ENCODE assay signal across 2 cellular contexts in the genomic region with DNA sequence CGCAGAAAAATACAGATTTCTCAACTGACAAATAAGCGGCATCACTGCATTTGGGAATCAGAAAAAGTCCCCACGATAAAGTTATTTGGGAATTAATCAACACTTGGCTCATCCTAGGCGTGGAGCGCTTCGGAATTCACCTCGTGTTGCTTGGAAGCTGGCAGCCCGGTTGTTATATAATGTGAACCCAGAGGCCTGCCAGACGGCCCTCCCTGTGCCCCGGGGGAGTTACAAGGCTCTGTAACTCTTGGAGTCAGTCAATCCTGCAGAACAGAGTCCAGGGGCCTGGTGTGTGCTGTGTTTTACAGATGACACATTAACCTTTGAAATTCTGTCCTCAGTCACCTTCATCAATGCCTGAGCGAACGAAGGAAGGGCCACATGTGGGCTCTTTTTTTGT.
TF ChIP-seq lines count a peak whose summit lies in the region.

No MANE protein-coding gene starts in this region.

TF ChIP-seq in SK-N-SH, 30 proteins besides CTCF, POLR2A, EP300 and RAD21 (continued from another document):
- TF ChIP-seq, protein P1, sequence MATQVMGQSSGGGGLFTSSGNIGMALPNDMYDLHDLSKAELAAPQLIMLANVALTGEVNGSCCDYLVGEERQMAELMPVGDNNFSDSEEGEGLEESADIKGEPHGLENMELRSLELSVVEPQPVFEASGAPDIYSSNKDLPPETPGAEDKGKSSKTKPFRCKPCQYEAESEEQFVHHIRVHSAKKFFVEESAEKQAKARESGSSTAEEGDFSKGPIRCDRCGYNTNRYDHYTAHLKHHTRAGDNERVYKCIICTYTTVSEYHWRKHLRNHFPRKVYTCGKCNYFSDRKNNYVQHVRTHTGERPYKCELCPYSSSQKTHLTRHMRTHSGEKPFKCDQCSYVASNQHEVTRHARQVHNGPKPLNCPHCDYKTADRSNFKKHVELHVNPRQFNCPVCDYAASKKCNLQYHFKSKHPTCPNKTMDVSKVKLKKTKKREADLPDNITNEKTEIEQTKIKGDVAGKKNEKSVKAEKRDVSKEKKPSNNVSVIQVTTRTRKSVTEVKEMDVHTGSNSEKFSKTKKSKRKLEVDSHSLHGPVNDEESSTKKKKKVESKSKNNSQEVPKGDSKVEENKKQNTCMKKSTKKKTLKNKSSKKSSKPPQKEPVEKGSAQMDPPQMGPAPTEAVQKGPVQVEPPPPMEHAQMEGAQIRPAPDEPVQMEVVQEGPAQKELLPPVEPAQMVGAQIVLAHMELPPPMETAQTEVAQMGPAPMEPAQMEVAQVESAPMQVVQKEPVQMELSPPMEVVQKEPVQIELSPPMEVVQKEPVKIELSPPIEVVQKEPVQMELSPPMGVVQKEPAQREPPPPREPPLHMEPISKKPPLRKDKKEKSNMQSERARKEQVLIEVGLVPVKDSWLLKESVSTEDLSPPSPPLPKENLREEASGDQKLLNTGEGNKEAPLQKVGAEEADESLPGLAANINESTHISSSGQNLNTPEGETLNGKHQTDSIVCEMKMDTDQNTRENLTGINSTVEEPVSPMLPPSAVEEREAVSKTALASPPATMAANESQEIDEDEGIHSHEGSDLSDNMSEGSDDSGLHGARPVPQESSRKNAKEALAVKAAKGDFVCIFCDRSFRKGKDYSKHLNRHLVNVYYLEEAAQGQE (IDR thresholded peaks at IDR 0.05; ENCODE audit: low read depth, low read length): no peak
- no peak for TF ChIP-seq CHD2 (IDR thresholded peaks at IDR 0.05; ENCODE audit: low read length, partially characterized antibody)
- TF ChIP-seq, protein P2, sequence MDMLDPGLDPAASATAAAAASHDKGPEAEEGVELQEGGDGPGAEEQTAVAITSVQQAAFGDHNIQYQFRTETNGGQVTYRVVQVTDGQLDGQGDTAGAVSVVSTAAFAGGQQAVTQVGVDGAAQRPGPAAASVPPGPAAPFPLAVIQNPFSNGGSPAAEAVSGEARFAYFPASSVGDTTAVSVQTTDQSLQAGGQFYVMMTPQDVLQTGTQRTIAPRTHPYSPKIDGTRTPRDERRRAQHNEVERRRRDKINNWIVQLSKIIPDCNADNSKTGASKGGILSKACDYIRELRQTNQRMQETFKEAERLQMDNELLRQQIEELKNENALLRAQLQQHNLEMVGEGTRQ (IDR thresholded peaks at IDR 0.05; ENCODE audit: borderline replicate concordance, low read depth, low read length): no peak
- TF ChIP-seq FOSL2 (IDR thresholded peaks at IDR 0.05; ENCODE audit: borderline replicate concordance, low read depth): no peak
- 0 out of 2 replicates have a peak, but pooled peaks have one; percentile 14 for TF ChIP-seq RCOR1 (IDR thresholded peaks at IDR 0.05; ENCODE audit: low read length)
- TF ChIP-seq, protein P3, sequence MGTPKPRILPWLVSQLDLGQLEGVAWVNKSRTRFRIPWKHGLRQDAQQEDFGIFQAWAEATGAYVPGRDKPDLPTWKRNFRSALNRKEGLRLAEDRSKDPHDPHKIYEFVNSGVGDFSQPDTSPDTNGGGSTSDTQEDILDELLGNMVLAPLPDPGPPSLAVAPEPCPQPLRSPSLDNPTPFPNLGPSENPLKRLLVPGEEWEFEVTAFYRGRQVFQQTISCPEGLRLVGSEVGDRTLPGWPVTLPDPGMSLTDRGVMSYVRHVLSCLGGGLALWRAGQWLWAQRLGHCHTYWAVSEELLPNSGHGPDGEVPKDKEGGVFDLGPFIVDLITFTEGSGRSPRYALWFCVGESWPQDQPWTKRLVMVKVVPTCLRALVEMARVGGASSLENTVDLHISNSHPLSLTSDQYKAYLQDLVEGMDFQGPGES (IDR thresholded peaks at IDR 0.05; ENCODE audit: low read depth, low read length): no peak
- TF ChIP-seq FOXM1 (IDR thresholded peaks at IDR 0.05; ENCODE audit: low read depth): no peak
- 0 out of 2 replicates have a peak, but pooled peaks have one; percentile 68 for TF ChIP-seq FOXJ3 (CRISPR knock-in tag; IDR thresholded peaks at IDR 0.05)
- TF ChIP-seq TEAD4 (IDR thresholded peaks at IDR 0.05; ENCODE audit: borderline replicate concordance, insufficient read depth): no peak
- no peak for TF ChIP-seq ELF1 (IDR thresholded peaks at IDR 0.05)
- peak; percentile 11; the same call in 1 of the 2 replicates for TF ChIP-seq GATA2 (CRISPR knock-in tag; IDR thresholded peaks at IDR 0.05)
- no peak for TF ChIP-seq YY1 (IDR thresholded peaks at IDR 0.05; ENCODE audit: low read depth)
- no peak for TF ChIP-seq SMC3 (IDR thresholded peaks at IDR 0.05; ENCODE audit: low read depth, low read length)
- TF ChIP-seq TCF12 (IDR thresholded peaks at IDR 0.05): no peak
- TF ChIP-seq SIN3A (IDR thresholded peaks at IDR 0.05; ENCODE audit: borderline replicate concordance, low read depth, low read length): no peak
- TF ChIP-seq, protein P4, sequence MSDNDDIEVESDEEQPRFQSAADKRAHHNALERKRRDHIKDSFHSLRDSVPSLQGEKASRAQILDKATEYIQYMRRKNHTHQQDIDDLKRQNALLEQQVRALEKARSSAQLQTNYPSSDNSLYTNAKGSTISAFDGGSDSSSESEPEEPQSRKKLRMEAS (IDR thresholded peaks at IDR 0.05; ENCODE audit: low read depth): no peak
- TF ChIP-seq, protein P5, sequence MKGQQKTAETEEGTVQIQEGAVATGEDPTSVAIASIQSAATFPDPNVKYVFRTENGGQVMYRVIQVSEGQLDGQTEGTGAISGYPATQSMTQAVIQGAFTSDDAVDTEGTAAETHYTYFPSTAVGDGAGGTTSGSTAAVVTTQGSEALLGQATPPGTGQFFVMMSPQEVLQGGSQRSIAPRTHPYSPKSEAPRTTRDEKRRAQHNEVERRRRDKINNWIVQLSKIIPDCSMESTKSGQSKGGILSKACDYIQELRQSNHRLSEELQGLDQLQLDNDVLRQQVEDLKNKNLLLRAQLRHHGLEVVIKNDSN (IDR thresholded peaks at IDR 0.05; ENCODE audit: borderline replicate concordance, low read depth): no peak
- peak; percentile 54; the same call in 1 of the 2 replicates for TF ChIP-seq MXI1 (IDR thresholded peaks at IDR 0.05; ENCODE audit: low read depth, low read length)
- TF ChIP-seq TAF1 (IDR thresholded peaks at IDR 0.05; ENCODE audit: borderline replicate concordance, low read depth, low read length): no peak
- TF ChIP-seq NFIC (IDR thresholded peaks at IDR 0.05; ENCODE audit: borderline replicate concordance): no peak
- TF ChIP-seq, protein P6, sequence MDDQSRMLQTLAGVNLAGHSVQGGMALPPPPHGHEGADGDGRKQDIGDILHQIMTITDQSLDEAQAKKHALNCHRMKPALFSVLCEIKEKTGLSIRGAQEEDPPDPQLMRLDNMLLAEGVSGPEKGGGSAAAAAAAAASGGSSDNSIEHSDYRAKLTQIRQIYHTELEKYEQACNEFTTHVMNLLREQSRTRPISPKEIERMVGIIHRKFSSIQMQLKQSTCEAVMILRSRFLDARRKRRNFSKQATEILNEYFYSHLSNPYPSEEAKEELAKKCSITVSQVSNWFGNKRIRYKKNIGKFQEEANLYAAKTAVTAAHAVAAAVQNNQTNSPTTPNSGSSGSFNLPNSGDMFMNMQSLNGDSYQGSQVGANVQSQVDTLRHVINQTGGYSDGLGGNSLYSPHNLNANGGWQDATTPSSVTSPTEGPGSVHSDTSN (IDR thresholded peaks at IDR 0.05): no peak
- no peak for TF ChIP-seq RFX5 (IDR thresholded peaks at IDR 0.05; ENCODE audit: low read length)

TF ChIP-seq in SK-N-SH treated with all-trans-retinoic acid at 6 μM for 48 hours, 23 proteins besides CTCF, POLR2A, EP300 and RAD21 (continued from another document):
- TF ChIP-seq, protein P7, sequence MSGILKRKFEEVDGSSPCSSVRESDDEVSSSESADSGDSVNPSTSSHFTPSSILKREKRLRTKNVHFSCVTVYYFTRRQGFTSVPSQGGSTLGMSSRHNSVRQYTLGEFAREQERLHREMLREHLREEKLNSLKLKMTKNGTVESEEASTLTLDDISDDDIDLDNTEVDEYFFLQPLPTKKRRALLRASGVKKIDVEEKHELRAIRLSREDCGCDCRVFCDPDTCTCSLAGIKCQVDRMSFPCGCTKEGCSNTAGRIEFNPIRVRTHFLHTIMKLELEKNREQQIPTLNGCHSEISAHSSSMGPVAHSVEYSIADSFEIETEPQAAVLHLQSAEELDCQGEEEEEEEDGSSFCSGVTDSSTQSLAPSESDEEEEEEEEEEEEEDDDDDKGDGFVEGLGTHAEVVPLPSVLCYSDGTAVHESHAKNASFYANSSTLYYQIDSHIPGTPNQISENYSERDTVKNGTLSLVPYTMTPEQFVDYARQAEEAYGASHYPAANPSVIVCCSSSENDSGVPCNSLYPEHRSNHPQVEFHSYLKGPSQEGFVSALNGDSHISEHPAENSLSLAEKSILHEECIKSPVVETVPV (CRISPR knock-in tag; IDR thresholded peaks at IDR 0.05): no peak
- no peak for TF ChIP-seq CSDC2 (CRISPR knock-in tag; IDR thresholded peaks at IDR 0.05)
- TF ChIP-seq ARNTL (CRISPR knock-in tag; IDR thresholded peaks at IDR 0.05; ENCODE audit: borderline replicate concordance, low read depth): no peak
- TF ChIP-seq GLIS3 (CRISPR knock-in tag; IDR thresholded peaks at IDR 0.05): no peak
- no peak for TF ChIP-seq RARB (CRISPR knock-in tag; IDR thresholded peaks at IDR 0.05)
- no peak for TF ChIP-seq ZNF565 (CRISPR knock-in tag; conservative IDR thresholded peaks at IDR 0.05; ENCODE audit: low read depth)
- no peak for TF ChIP-seq OSR1 (CRISPR knock-in tag; IDR thresholded peaks at IDR 0.05)
- TF ChIP-seq TOX (CRISPR knock-in tag; IDR thresholded peaks at IDR 0.05; ENCODE audit: borderline replicate concordance): no peak
